Comparison of ENCODE assay signal across 15 cellular contexts in the genomic region with DNA sequence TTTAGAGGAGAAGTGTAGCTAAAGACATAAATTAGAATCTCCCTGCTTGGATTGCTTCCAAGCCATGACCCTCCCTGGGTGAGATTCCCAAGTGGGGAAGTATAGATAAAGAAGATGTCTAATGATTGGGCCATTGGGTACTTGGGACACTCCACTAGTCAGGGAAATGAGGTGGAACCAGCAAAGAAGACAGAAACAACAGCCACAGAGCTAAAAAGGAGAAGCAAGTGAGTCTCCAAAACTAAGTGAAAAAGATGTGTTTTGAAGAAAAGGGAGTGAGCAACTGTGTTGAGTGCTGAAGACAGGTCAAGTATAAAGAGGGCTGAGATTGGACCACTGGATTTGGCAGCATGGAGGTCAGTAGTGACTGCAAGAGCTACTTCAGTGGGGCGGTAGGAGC.
"Had no signal": no experiment of that assay in that cellular context is flagged by ENCODE, and none has a peak within 500 bp of the region (broad histone marks: within the 10 kb centered on the region; RNA-seq: fewer than 3 reads in every experiment).

No MANE protein-coding gene starts in this region.

- H3K9me3 Mint-ChIP-seq: activated naive CD8-positive, alpha-beta T cell treated with anti-CD3 and anti-CD28 coated beads, Interleukin-2, amount 10 ng/mL, durations not matched to agents 7 days and 5 days; activated T-cell treated with anti-CD3 and anti-CD28 coated beads, Interleukin-2, amount 50 U/mL, for 4 hours; immature natural killer cell; naive thymus-derived CD4-positive, alpha-beta T cell; stimulated activated memory B cell treated with anti-CD40 and anti-IgM and Interleukin-4, amounts not matched to agents 10 μg/mL and 1 μg/mL and 100 μg/mL, for 72 hours had no signal

- H3K36me3 Mint-ChIP-seq: activated naive CD8-positive, alpha-beta T cell treated with anti-CD3 and anti-CD28 coated beads, Interleukin-2, amount 10 ng/mL, durations not matched to agents 7 days and 5 days; immature natural killer cell; naive thymus-derived CD4-positive, alpha-beta T cell; stimulated activated memory B cell treated with anti-CD40 and anti-IgM and Interleukin-4, amounts not matched to agents 10 μg/mL and 1 μg/mL and 100 μg/mL, for 72 hours had no signal

- DNase-seq: activated CD4-positive, alpha-beta T cell treated with anti-CD3 and anti-CD28 coated beads for 1 hour; activated CD4-positive, alpha-beta T cell treated with anti-CD3 and anti-CD28 coated beads, Interleukin-2, amount 50 U/mL, for 48 hours; activated gamma-delta T cell treated with Interleukin-2 at 50 U/mL for 16 hours; activated naive CD8-positive, alpha-beta T cell treated with anti-CD3 and anti-CD28 coated beads, Interleukin-2, amount 10 ng/mL, durations not matched to agents 7 days and 5 days; activated T-cell treated with anti-CD3 and anti-CD28 coated beads, Interleukin-2, amount 50 U/mL, for 4 hours; aorta; dorsolateral prefrontal cortex; glutamatergic neuron; immature natural killer cell; lower lobe of right lung; naive thymus-derived CD4-positive, alpha-beta T cell; posterior cingulate gyrus; right cardiac atrium had no signal

- ATAC-seq: activated T-cell treated with anti-CD3 and anti-CD28 coated beads, Interleukin-2, amount 50 U/mL, for 4 hours; esophagus mucosa; lower lobe of right lung; naive thymus-derived CD4-positive, alpha-beta T cell; right cardiac atrium; stimulated activated memory B cell treated with anti-CD40 and anti-IgM and Interleukin-4, amounts not matched to agents 10 μg/mL and 1 μg/mL and 100 μg/mL, for 72 hours had no signal

- H3K4me1 Mint-ChIP-seq: immature natural killer cell had no signal

- H3K27me3 Mint-ChIP-seq: activated naive CD8-positive, alpha-beta T cell treated with anti-CD3 and anti-CD28 coated beads, Interleukin-2, amount 10 ng/mL, durations not matched to agents 7 days and 5 days; naive thymus-derived CD4-positive, alpha-beta T cell; stimulated activated memory B cell treated with anti-CD40 and anti-IgM and Interleukin-4, amounts not matched to agents 10 μg/mL and 1 μg/mL and 100 μg/mL, for 72 hours had no signal

- H3K4me3 Mint-ChIP-seq: activated naive CD8-positive, alpha-beta T cell treated with anti-CD3 and anti-CD28 coated beads, Interleukin-2, amount 10 ng/mL, durations not matched to agents 7 days and 5 days; activated T-cell treated with anti-CD3 and anti-CD28 coated beads, Interleukin-2, amount 50 U/mL, for 4 hours; immature natural killer cell; naive thymus-derived CD4-positive, alpha-beta T cell; stimulated activated memory B cell treated with anti-CD40 and anti-IgM and Interleukin-4, amounts not matched to agents 10 μg/mL and 1 μg/mL and 100 μg/mL, for 72 hours had no signal

- H3K27ac Mint-ChIP-seq: activated naive CD8-positive, alpha-beta T cell treated with anti-CD3 and anti-CD28 coated beads, Interleukin-2, amount 10 ng/mL, durations not matched to agents 7 days and 5 days; immature natural killer cell; naive thymus-derived CD4-positive, alpha-beta T cell; stimulated activated memory B cell treated with anti-CD40 and anti-IgM and Interleukin-4, amounts not matched to agents 10 μg/mL and 1 μg/mL and 100 μg/mL, for 72 hours had no signal
